8 cellular contexts compared by ENCODE assay signal in the genomic region with DNA sequence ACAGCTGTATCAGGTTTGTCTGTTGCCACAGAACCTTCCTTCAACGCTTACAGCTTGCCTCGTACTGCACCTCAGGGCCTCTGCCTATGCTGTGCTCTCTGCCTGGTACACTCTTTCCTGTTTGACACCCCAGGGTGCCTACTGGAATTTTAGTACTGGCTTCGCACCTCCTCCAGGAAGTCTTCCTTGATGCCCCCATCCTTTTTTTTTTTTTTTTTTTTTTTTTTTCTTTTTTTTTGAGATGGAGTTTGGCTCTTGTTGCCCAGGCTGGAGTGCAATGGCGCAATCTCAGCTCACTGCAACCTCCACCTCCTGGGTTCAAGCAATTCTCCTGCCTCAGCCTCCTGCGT. TPM values are rescaled to one million over a fixed set of nuclear protein-coding genes. Genes with fewer than 3 reads are reported as not detected.
"Had no signal": no experiment of that assay in that cellular context is flagged by ENCODE, and none has a peak within 500 bp of the region (broad histone marks: within the 10 kb centered on the region; RNA-seq: fewer than 3 reads in every experiment).

No MANE protein-coding gene starts in this region.

RNA-seq across cellular contexts. Expression of a gene that starts 6.3 kb away (rescaled TPM):
- total RNA-seq: activated CD4-positive, alpha-beta T cell treated with anti-CD3 and anti-CD28 coated beads, Interleukin-2, amount 10 ng/mL, durations not matched to agents 24 days and 14 days; activated T-cell treated with anti-CD3 and anti-CD28 coated beads, Interleukin-2, amount 50 U/mL, for 72 hours; T-helper 2 cell treated with Interferon-gamma antibody and Interleukin-4, amounts not matched to agents 100 ng/mL and 5 ng/mL, for 36 hours had no signal

RNA-seq across cellular contexts. Expression of a gene that starts 19.9 kb away (rescaled TPM):
- total RNA-seq: activated CD4-positive, alpha-beta T cell treated with anti-CD3 and anti-CD28 coated beads, Interleukin-2, amount 10 ng/mL, durations not matched to agents 24 days and 14 days; activated CD8-positive, alpha-beta memory T cell treated with anti-CD3 and anti-CD28 coated beads for 36 hours; activated T-cell treated with anti-CD3 and anti-CD28 coated beads, Interleukin-2, amount 50 U/mL, for 72 hours; activated T-helper 17 cell treated with anti-CD3 and anti-CD28 coated beads, Interleukin-2, amount 50 U/mL, for 72 hours; aorta; cardiac muscle cell; Right ventricle myocardium superior; T-helper 2 cell treated with Interferon-gamma antibody and Interleukin-4, amounts not matched to agents 100 ng/mL and 5 ng/mL, for 36 hours had no signal
- polyA plus RNA-seq: aorta, cardiac muscle cell had no signal
